Comparison of ENCODE assay signal across 24 cellular contexts in genomic region chr1:153614906-153615305, GRCh38. TPM values are rescaled to one million over a fixed set of nuclear protein-coding genes. Genes with fewer than 3 reads are reported as not detected.
A peak's percentile ranks its signal among the peaks of the same experiment; 100 is the strongest.
DNase-seq lines count a peak whose midpoint lies in the region; ATAC-seq and TF ChIP-seq lines count a peak whose summit lies in the region.
"Had no signal": no experiment of that assay in that cellular context is flagged by ENCODE, and none has a peak within 500 bp of the region (broad histone marks: within the 10 kb centered on the region; RNA-seq: fewer than 3 reads in every experiment).

No MANE protein-coding gene starts in this region.

- H2AK5ac ChIP-seq in trophoblast cell (ENCODE audit: low read length): peak overlapping the region; percentile 49

- no peaks in the 10 kb centered on the region for H3K27me3 ChIP-seq in esophagus squamous epithelium
- H3K27me3 ChIP-seq in trophoblast cell (ENCODE audit: insufficient read depth, low read length): no peaks in the 10 kb centered on the region
- H3K27me3 ChIP-seq: cardiac muscle cell, esophagus muscularis mucosa, gastroesophageal sphincter, MG63, uterus had no signal

- H3K23ac ChIP-seq in trophoblast cell (ENCODE audit: low read length): no peak overlapping the region

- H3K18ac ChIP-seq in trophoblast cell (ENCODE audit: low read length): no peak overlapping the region

- intact Hi-C loops in esophagus squamous epithelium (cut with DNase I): loop anchor here (5.0 kb wide), 1 partner anchor 38 kb away; no protein-coding TSS in a partner anchor

- peaks cover 0 to 14% (median 0%) of the 10 kb centered on the region in 3 donors for H3K36me3 ChIP-seq in esophagus squamous epithelium
- peaks cover 6 to 13% of the 10 kb centered on the region in 2 experiments for H3K36me3 ChIP-seq in trophoblast cell (ENCODE audit: control insufficient read depth in 1 of 2, insufficient read depth in 2 of 2, low read length in 2 of 2)
- H3K36me3 ChIP-seq: cardiac muscle cell, uterus had no signal

- no peak overlapping the region for H4K8ac ChIP-seq in trophoblast cell (ENCODE audit: low read depth, low read length)

- no peak overlapping the region for H3K4me2 ChIP-seq in trophoblast cell (ENCODE audit: low read length)

- no peak overlapping the region for H3K4ac ChIP-seq in trophoblast cell (ENCODE audit: low read depth, low read length)

- peak overlapping the region; percentile 99 for H3K27ac ChIP-seq in RWPE1
- H3K27ac ChIP-seq in esophagus squamous epithelium: peak overlapping the region; percentile 92 to 96 (median 94)
- H3K27ac ChIP-seq in trophoblast cell (ENCODE audit: low read depth, low read length): no peak overlapping the region
- H3K27ac ChIP-seq: cardiac muscle cell, esophagus muscularis mucosa, uterus had no signal

- H2BK120ac ChIP-seq in trophoblast cell (ENCODE audit: insufficient read depth, low read length, poor library complexity): no peak overlapping the region

- DNase-seq in RWPE1 (ENCODE audit: low spot score) (no peak), esophagus squamous epithelium (lab: John Stamatoyannopoulos, UW) (no peak), trophoblast cell (no peak), DMS153 (lab: John Stamatoyannopoulos, UW) (no peak)
- DNase-seq: activated CD4-positive, alpha-beta T cell treated with anti-CD3 and anti-CD28 coated beads for 36 hours; activated CD8-positive, alpha-beta memory T cell treated with anti-CD3 and anti-CD28 coated beads for 24 hours; activated naive CD4-positive, alpha-beta T cell treated with Interleukin-2 at 50 U/mL for 16 hours; activated T-cell treated with anti-CD3 and anti-CD28 coated beads, Interleukin-2, amount 50 U/mL, for 4 hours; CD8-positive, alpha-beta T cell; islet precursor cell; MG63; NCI-H1436; NCI-H510A; uterus had no signal

- H2BK5ac ChIP-seq in trophoblast cell (ENCODE audit: low read depth, low read length, poor library complexity): no peak overlapping the region

- H2AFZ ChIP-seq in trophoblast cell (ENCODE audit: insufficient read depth, low read length, poor library complexity): no peak overlapping the region

- H3K14ac ChIP-seq in trophoblast cell (ENCODE audit: low read length): no peak overlapping the region

- H3K9me3 ChIP-seq in esophagus squamous epithelium: no peaks in the 10 kb centered on the region
- no peaks in the 10 kb centered on the region for H3K9me3 ChIP-seq in trophoblast cell (ENCODE audit: insufficient read depth, low read depth, low read length)
- H3K9me3 ChIP-seq: esophagus muscularis mucosa, gastroesophageal sphincter, MG63, uterus had no signal

- H3K4me1 ChIP-seq in esophagus squamous epithelium: peaks cover 15 to 83% (median 36%) of the 10 kb centered on the region in 3 donors
- H3K4me1 ChIP-seq in trophoblast cell (ENCODE audit: control insufficient read depth in 1 of 2, insufficient read depth in 2 of 2, low read length in 2 of 2): peaks cover 31 to 38% of the 10 kb centered on the region in 2 experiments

- no peak for TF ChIP-seq POLR2A in esophagus squamous epithelium (IDR thresholded peaks at IDR 0.05)

- H3K9ac ChIP-seq in trophoblast cell (ENCODE audit: low read length): no peak overlapping the region

- peaks cover 20% of the 10 kb centered on the region for H3K79me1 ChIP-seq in trophoblast cell (ENCODE audit: low read length)

- POLR2A ChIA-PET in RWPE1 (lab: Yijun Ruan, JAX; ENCODE audit: low non-redundant PET): interaction anchor here (0.6 to 7.6 kb wide), 3 partner anchors 12 to 50 kb away, joined by 4 to 56 read pairs (median 4); partner anchors contain the start of genes S100A1, S100A13 and S100A2

- no peak overlapping the region for H4K12ac ChIP-seq in trophoblast cell (ENCODE audit: low read depth, low read length)

- CTCF ChIA-PET in RWPE1 (lab: Yijun Ruan, JAX): interaction anchor here (0.6 to 4.5 kb wide), 4 partner anchors 39 to 1751 kb away, joined by 3 to 23 read pairs (median 3); no protein-coding TSS in a partner anchor

- 40 to 63% methylated on average over 1 of the region's 7 CpGs for WGBS in esophagus squamous epithelium, 2 donors
- WGBS in trophoblast cell (ENCODE audit: extremely low coverage, insufficient coverage, insufficient read length): no CpG with 5 or more reads among the region's 7 CpGs

- H2BK12ac ChIP-seq in trophoblast cell (ENCODE audit: low read length): peak overlapping the region; percentile 11

- H3K79me2 ChIP-seq in trophoblast cell (ENCODE audit: control insufficient read depth, insufficient read depth, low read length, poor library complexity): no peaks in the 10 kb centered on the region

- peak overlapping the region; percentile 21 for H4K91ac ChIP-seq in trophoblast cell (ENCODE audit: low read depth, low read length)

- ATAC-seq in GM19324 (IDR thresholded peaks at IDR 0.05; ENCODE audit: low FRiP score, unreplicated experiment): no peak
- no peak for ATAC-seq in GM21390 (IDR thresholded peaks at IDR 0.05; ENCODE audit: unreplicated experiment)
- ATAC-seq in GM19452 (IDR thresholded peaks at IDR 0.05; ENCODE audit: unreplicated experiment): no peak
- ATAC-seq: activated CD4-positive, alpha-beta T cell treated with anti-CD3 and anti-CD28 coated beads for 36 hours; activated T-cell treated with anti-CD3 and anti-CD28 coated beads, Interleukin-2, amount 50 U/mL, for 4 hours; CD8-positive, alpha-beta T cell; gastroesophageal sphincter; Panc1 had no signal

- no peak for TF ChIP-seq CTCF in RWPE1 (conservative IDR thresholded peaks at IDR 0.05; ENCODE audit: low read depth)
- no peak for TF ChIP-seq CTCF in esophagus squamous epithelium (IDR thresholded peaks at IDR 0.05)

- peak overlapping the region; percentile 54 to 76 (median 66) for H3K4me3 ChIP-seq in esophagus squamous epithelium
- no peak overlapping the region for H3K4me3 ChIP-seq in trophoblast cell (ENCODE audit: low read depth, low read length)
- H3K4me3 ChIP-seq: cardiac muscle cell, esophagus muscularis mucosa, gastroesophageal sphincter, MG63, uterus had no signal

RNA-seq across cellular contexts. Expression of gene S100A14, which starts 1.2 kb away (rescaled TPM):
- 1,000 to 10,000 TPM; 1,580 to 2,481 (median 2,030) TPM for total RNA-seq in esophagus squamous epithelium
- polyA plus RNA-seq in trophoblast cell (2013): 20.0 and 21.0 TPM in 2 replicates
- total RNA-seq: CD8-positive, alpha-beta T cell; osteocyte; SK-MEL-5 had no signal

RNA-seq across cellular contexts. Expression of gene S100A16, which starts 2.0 kb away (rescaled TPM):
- total RNA-seq in esophagus squamous epithelium: 1,000 to 10,000 TPM; 1,372 to 2,409 (median 2,158) TPM
- polyA plus RNA-seq in trophoblast cell (2013): 48.3 and 48.6 TPM in 2 replicates
- total RNA-seq: activated CD4-positive, alpha-beta T cell treated with anti-CD3 and anti-CD28 coated beads for 36 hours; CD8-positive, alpha-beta T cell had no signal

RNA-seq across cellular contexts. Expression of gene S100A13, which starts 12.4 kb away (rescaled TPM):
- 10 to 100 TPM; 44.4 to 63.3 (median 55.7) TPM for total RNA-seq in esophagus squamous epithelium
- 409 and 437 TPM in 2 replicates for polyA plus RNA-seq in trophoblast cell (2013)

RNA-seq across cellular contexts. Expression of gene S100A1, which starts 13.3 kb away (rescaled TPM):
- 1 to 10 TPM in 1 of 4 donors, not detected in 3; 1.8 TPM for total RNA-seq in esophagus squamous epithelium
- polyA plus RNA-seq in trophoblast cell (2013): 0.93 and 1.2 TPM in 2 replicates
- total RNA-seq: activated CD4-positive, alpha-beta T cell treated with anti-CD3 and anti-CD28 coated beads for 36 hours; activated T-cell treated with anti-CD3 and anti-CD28 coated beads, Interleukin-2, amount 50 U/mL, for 4 hours; CD8-positive, alpha-beta T cell; lung microvascular endothelial cell; osteocyte had no signal
- polyA plus RNA-seq: cardiac muscle cell had no signal

RNA-seq across cellular contexts. Expression of gene CHTOP, which starts 19.0 kb away (rescaled TPM):
- total RNA-seq in esophagus squamous epithelium: 10 to 100 TPM; 35.0 to 58.9 (median 47.3) TPM
- polyA plus RNA-seq in trophoblast cell (2013): 72.8 and 73.0 TPM in 2 replicates
